Comparison of ENCODE assay signal across 19 cellular contexts in the genomic region with DNA sequence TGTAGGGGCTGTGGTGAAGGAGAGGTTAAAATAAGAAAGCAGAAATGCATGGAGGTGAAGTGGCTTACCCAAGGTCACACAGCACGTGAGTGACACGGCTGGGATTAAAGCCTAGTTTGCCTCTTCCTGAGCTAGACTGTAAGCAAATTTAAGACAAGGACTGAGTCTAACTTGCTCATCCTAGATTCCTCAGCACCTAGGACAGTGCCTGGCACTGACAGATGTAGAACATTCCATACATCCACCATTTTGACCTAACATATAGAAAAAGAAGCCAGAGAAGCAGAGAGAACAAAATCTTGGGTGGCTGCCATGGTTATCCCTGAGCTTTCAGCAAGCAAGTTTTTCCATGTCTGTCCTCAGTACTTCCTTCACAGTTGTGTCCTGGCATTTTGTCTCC.
DNase-seq lines count a peak whose midpoint lies in the region; ATAC-seq, FAIRE-seq and TF ChIP-seq lines count a peak whose summit lies in the region.
"Had no signal": no experiment of that assay in that cellular context is flagged by ENCODE, and none has a peak within 500 bp of the region (broad histone marks: within the 10 kb centered on the region; RNA-seq: fewer than 3 reads in every experiment).

No MANE protein-coding gene starts in this region.

- CTCF ChIA-PET in HepG2 (lab: Yijun Ruan, JAX; ENCODE audit: low intra/inter-chr PET ratio, low total read pairs), result no interaction called here
- CTCF ChIA-PET in WTC11 (lab: Charles Lee), result interaction anchor here (1.0 to 2.4 kb wide), 3 partner anchors 10 to 73 kb away, joined by 3 to 11 read pairs (median 3); no protein-coding TSS in a partner anchor

- intact Hi-C loops in HepG2 (cut with micrococcal nuclease; ENCODE audit: unreplicated experiment), result no loop called here
- intact Hi-C loops in right lobe of liver (cut with DNase I), result no loop called here

- no peak for TF ChIP-seq POLR2A in HepG2 (IDR thresholded peaks at IDR 0.05; ENCODE audit: insufficient read depth in 1 of 2, low read depth in 2 of 2, low read length in 2 of 2)
- TF ChIP-seq POLR2A in right lobe of liver (IDR thresholded peaks at IDR 0.05), result no peak

- H3K27ac ChIP-seq in HepG2 (ENCODE audit: extremely low read length, insufficient read depth, low read length) (no peak overlapping the region), right lobe of liver (no peak overlapping the region), endodermal cell (ENCODE audit: low read depth, low read length) (no peak overlapping the region), foreskin keratinocyte (no peak overlapping the region)
- H3K27ac ChIP-seq: BLaER1 treated with 17β-estradiol and CSF1 and Interleukin-3, amounts not matched to agents 10 nM and 100 nM had no signal

- H2AFZ ChIP-seq in HepG2 (ENCODE audit: low read length), result no peak overlapping the region

- H3K9me3 Mint-ChIP-seq in WTC11 (no peaks in the 10 kb centered on the region), endodermal cell (no peaks in the 10 kb centered on the region)
- H3K9me3 Mint-ChIP-seq in natural killer cell treated with Interleukin-12 subunit alpha and Interleukin-12 subunit beta and Interleukin-15 and Interleukin-18, amount 100 ng/mL, for 72 hours, result peaks cover 3% of the 10 kb centered on the region
- H3K9me3 Mint-ChIP-seq: CD8-positive, alpha-beta T cell; H9 had no signal

- H3K4me1 Mint-ChIP-seq in WTC11 (peaks cover 7% of the 10 kb centered on the region), endodermal cell (no peaks in the 10 kb centered on the region)
- no peaks in the 10 kb centered on the region for H3K4me1 Mint-ChIP-seq in natural killer cell treated with Interleukin-12 subunit alpha and Interleukin-12 subunit beta and Interleukin-15 and Interleukin-18, amount 100 ng/mL, for 72 hours (ENCODE audit: low read depth in 2 of 2)
- H3K4me1 Mint-ChIP-seq: B cell had no signal

- TF ChIP-seq EP300 in HepG2 (IDR thresholded peaks at IDR 0.05; ENCODE audit: low read depth in 2 of 2, low read length in 2 of 2) (no peak), HepG2 (CRISPR knock-in tag; IDR thresholded peaks at IDR 0.05; ENCODE audit: borderline replicate concordance) (no peak)

- H3K4me3 Mint-ChIP-seq in WTC11, result no peak overlapping the region
- H3K4me3 Mint-ChIP-seq in endodermal cell, result no peak overlapping the region
- H3K4me3 Mint-ChIP-seq in natural killer cell treated with Interleukin-12 subunit alpha and Interleukin-12 subunit beta and Interleukin-15 and Interleukin-18, amount 100 ng/mL, for 72 hours, result no peak overlapping the region
- H3K4me3 Mint-ChIP-seq: B cell; CD8-positive, alpha-beta T cell; H9 had no signal

- no peaks in the 10 kb centered on the region for H3K79me2 ChIP-seq in HepG2 (ENCODE audit: insufficient read depth, low read length)

- no peaks in the 10 kb centered on the region for H3K4me1 ChIP-seq in HepG2 (ENCODE audit: insufficient read depth, low read length)
- H3K4me1 ChIP-seq in right lobe of liver, result peaks cover 0 to 8% (median 0%) of the 10 kb centered on the region in 4 donors
- H3K4me1 ChIP-seq in endodermal cell (ENCODE audit: control insufficient read depth, insufficient read depth, low read length), result no peaks in the 10 kb centered on the region
- H3K4me1 ChIP-seq in foreskin keratinocyte, result no peaks in the 10 kb centered on the region
- H3K4me1 ChIP-seq: BLaER1 treated with 17β-estradiol and CSF1 and Interleukin-3, amounts not matched to agents 10 nM and 100 nM had no signal

- H3K36me3 ChIP-seq in HepG2 (replicated peaks in 1 of 2; ENCODE audit: control insufficient read depth in 1 of 2, insufficient read depth in 2 of 2, low read length in 2 of 2), result no peaks in the 10 kb centered on the region
- H3K36me3 ChIP-seq in right lobe of liver, result no peaks in the 10 kb centered on the region
- no peaks in the 10 kb centered on the region for H3K36me3 ChIP-seq in endodermal cell (ENCODE audit: control insufficient read depth, insufficient read depth, low read length)
- H3K36me3 ChIP-seq: BLaER1 treated with 17β-estradiol and CSF1 and Interleukin-3, amounts not matched to agents 10 nM and 100 nM had no signal

- POLR2A ChIA-PET in HepG2 (lab: Yijun Ruan, JAX), result no interaction called here
- POLR2A ChIA-PET in WTC11 (lab: Charles Lee), result no interaction called here

- no peaks in the 10 kb centered on the region for H3K27me3 ChIP-seq in HepG2 (ENCODE audit: control insufficient read depth in 1 of 2, insufficient read depth in 2 of 2, low read length in 2 of 2)
- no peaks in the 10 kb centered on the region for H3K27me3 ChIP-seq in right lobe of liver
- H3K27me3 ChIP-seq in endodermal cell (ENCODE audit: control insufficient read depth, insufficient read depth, low read length, poor library complexity, severe bottlenecking), result no peaks in the 10 kb centered on the region
- no peaks in the 10 kb centered on the region for H3K27me3 ChIP-seq in foreskin keratinocyte
- H3K27me3 ChIP-seq: BLaER1 treated with 17β-estradiol and CSF1 and Interleukin-3, amounts not matched to agents 10 nM and 100 nM had no signal

- TF ChIP-seq RAD21 in HepG2 (CRISPR knock-in tag; IDR thresholded peaks at IDR 0.05), result no peak

- ATAC-seq in HepG2 (no peak), right lobe of liver (no peak), WTC11 (0 out of 2 replicates have a peak, but pooled peaks have one; percentile 20), foreskin keratinocyte (no peak)
- ATAC-seq in natural killer cell treated with Interleukin-12 subunit alpha and Interleukin-12 subunit beta and Interleukin-15 and Interleukin-18, amount 100 ng/mL, for 72 hours, result no peak
- ATAC-seq: CD8-positive, alpha-beta T cell had no signal

- H3K9me3 ChIP-seq in HepG2 (ENCODE audit: low read length) (no peaks in the 10 kb centered on the region), right lobe of liver (no peaks in the 10 kb centered on the region), endodermal cell (ENCODE audit: control insufficient read depth, low read length) (no peaks in the 10 kb centered on the region)
- H3K9me3 ChIP-seq: BLaER1 treated with 17β-estradiol and CSF1 and Interleukin-3, amounts not matched to agents 10 nM and 100 nM had no signal

- 0% methylated on average over 2 of the region's 2 CpGs for WGBS in HepG2 (ENCODE audit: low lambda C conversion rate)
- WGBS in right lobe of liver (ENCODE audit: insufficient coverage, low coverage, low lambda C conversion rate, missing lambda C conversion rate), result 57% methylated on average over 1 of the region's 2 CpGs
- WGBS in endodermal cell (ENCODE audit: insufficient coverage in 1 of 2, insufficient read length in 1 of 2), 2 experiments, result 85 to 86% methylated on average over 2 of the region's 2 CpGs

- H3K9ac ChIP-seq in HepG2 (ENCODE audit: insufficient read depth, low read depth, low read length) (no peak overlapping the region), endodermal cell (ENCODE audit: extremely low read depth, low read length, poor library complexity, severe bottlenecking) (no peak overlapping the region)
- H3K9ac ChIP-seq: BLaER1 treated with 17β-estradiol and CSF1 and Interleukin-3, amounts not matched to agents 10 nM and 100 nM had no signal

- DNase-seq in HepG2 (ENCODE audit: low spot score), result no peak
- no peak for DNase-seq in right lobe of liver
- DNase-seq in WTC11 (ENCODE audit: low spot score), result no peak
- DNase-seq in endodermal cell, result peak; percentile 63
- no peak for DNase-seq in natural killer cell treated with Interleukin-12 subunit alpha and Interleukin-12 subunit beta and Interleukin-15 and Interleukin-18, amount 100 ng/mL, for 72 hours (ENCODE audit: low spot score)
- DNase-seq in NOMO-1 treated with dmso at 0.1 percent for 144 hours (lab: John Stamatoyannopoulos, UW; ENCODE audit: unreplicated experiment), result no peak
- no peak for DNase-seq in NCI-H1092 (lab: John Stamatoyannopoulos, UW)
- DNase-seq in foreskin keratinocyte, result no peak
- DNase-seq: 8988T; Calu3; CD8-positive, alpha-beta T cell; DMS79 treated with DMSO at 0.1 percent for 48 hours; GF-D8; GOT3; H9; KBM-7 had no signal

- H3K27me3 Mint-ChIP-seq in WTC11 (ENCODE audit: low read depth) (no peaks in the 10 kb centered on the region; the same call in 1 of the 2 replicates), endodermal cell (ENCODE audit: insufficient read depth) (no peaks in the 10 kb centered on the region)
- peaks cover 0 to 14% of the 10 kb centered on the region in 2 donors for H3K27me3 Mint-ChIP-seq in natural killer cell treated with Interleukin-12 subunit alpha and Interleukin-12 subunit beta and Interleukin-15 and Interleukin-18, amount 100 ng/mL, for 72 hours

- in situ Hi-C loops in HepG2 (cut with HindIII; ENCODE audit: extremely low pct_ligation_motif_present, low pct_unique_long_range_greater_than_20kb), result no loop called here

- H3K4me2 ChIP-seq in HepG2 (ENCODE audit: low read depth, low read length), result no peak overlapping the region
- H3K4me2 ChIP-seq: BLaER1 treated with 17β-estradiol and CSF1 and Interleukin-3, amounts not matched to agents 10 nM and 100 nM had no signal

- TF ChIP-seq CTCF in HepG2 (CRISPR knock-in tag; IDR thresholded peaks at IDR 0.05) (no peak), right lobe of liver (IDR thresholded peaks at IDR 0.05) (no peak), WTC11 (IDR thresholded peaks at IDR 0.05) (no peak), endodermal cell (conservative IDR thresholded peaks at IDR 0.05) (no peak), foreskin keratinocyte (conservative IDR thresholded peaks at IDR 0.05) (no peak)

- H3K27ac Mint-ChIP-seq in WTC11, result no peak overlapping the region
- H3K27ac Mint-ChIP-seq in endodermal cell, result no peak overlapping the region
- H3K27ac Mint-ChIP-seq in natural killer cell treated with Interleukin-12 subunit alpha and Interleukin-12 subunit beta and Interleukin-15 and Interleukin-18, amount 100 ng/mL, for 72 hours, result no peak overlapping the region
- H3K27ac Mint-ChIP-seq: B cell; CD8-positive, alpha-beta T cell; H9 had no signal

- H4K20me1 ChIP-seq in HepG2 (ENCODE audit: insufficient read depth, low read length), result no peaks in the 10 kb centered on the region
- H4K20me1 ChIP-seq: BLaER1 treated with 17β-estradiol and CSF1 and Interleukin-3, amounts not matched to agents 10 nM and 100 nM had no signal

- FAIRE-seq in HepG2 (lab: Jason Lieb, UNC), result no peak
- FAIRE-seq: GM19239 had no signal

- H3K36me3 Mint-ChIP-seq in WTC11, result no peaks in the 10 kb centered on the region
- no peaks in the 10 kb centered on the region for H3K36me3 Mint-ChIP-seq in endodermal cell (ENCODE audit: low read depth)
- H3K36me3 Mint-ChIP-seq in natural killer cell treated with Interleukin-12 subunit alpha and Interleukin-12 subunit beta and Interleukin-15 and Interleukin-18, amount 100 ng/mL, for 72 hours, result no peaks in the 10 kb centered on the region
- H3K36me3 Mint-ChIP-seq: CD8-positive, alpha-beta T cell had no signal

- BruUV-seq in HepG2 (replicated peaks; lab: Mats Ljungman, UMichigan), result no TSS peak

- H3K4me3 ChIP-seq in HepG2 (replicated peaks in 1 of 3; ENCODE audit: insufficient read depth in 1 of 3, low read depth in 2 of 3, low read length in 3 of 3) (no peak overlapping the region), right lobe of liver (no peak overlapping the region), endodermal cell (ENCODE audit: low read length) (no peak overlapping the region)
- H3K4me3 ChIP-seq: BLaER1 treated with 17β-estradiol and CSF1 and Interleukin-3, amounts not matched to agents 10 nM and 100 nM had no signal

TF ChIP-seq in HepG2, 621 proteins besides CTCF, POLR2A, EP300 and RAD21 (continues in another document):
- TF ChIP-seq MIER2 (CRISPR knock-in tag; IDR thresholded peaks at IDR 0.05), result peak; percentile 82

TF ChIP-seq in WTC11, 78 proteins besides CTCF, POLR2A, EP300 and RAD21 (continues in another document):
- TF ChIP-seq ESRRA (CRISPR knock-in tag; IDR thresholded peaks at IDR 0.05; ENCODE audit: borderline replicate concordance), result no peak
